In the genomic region with DNA sequence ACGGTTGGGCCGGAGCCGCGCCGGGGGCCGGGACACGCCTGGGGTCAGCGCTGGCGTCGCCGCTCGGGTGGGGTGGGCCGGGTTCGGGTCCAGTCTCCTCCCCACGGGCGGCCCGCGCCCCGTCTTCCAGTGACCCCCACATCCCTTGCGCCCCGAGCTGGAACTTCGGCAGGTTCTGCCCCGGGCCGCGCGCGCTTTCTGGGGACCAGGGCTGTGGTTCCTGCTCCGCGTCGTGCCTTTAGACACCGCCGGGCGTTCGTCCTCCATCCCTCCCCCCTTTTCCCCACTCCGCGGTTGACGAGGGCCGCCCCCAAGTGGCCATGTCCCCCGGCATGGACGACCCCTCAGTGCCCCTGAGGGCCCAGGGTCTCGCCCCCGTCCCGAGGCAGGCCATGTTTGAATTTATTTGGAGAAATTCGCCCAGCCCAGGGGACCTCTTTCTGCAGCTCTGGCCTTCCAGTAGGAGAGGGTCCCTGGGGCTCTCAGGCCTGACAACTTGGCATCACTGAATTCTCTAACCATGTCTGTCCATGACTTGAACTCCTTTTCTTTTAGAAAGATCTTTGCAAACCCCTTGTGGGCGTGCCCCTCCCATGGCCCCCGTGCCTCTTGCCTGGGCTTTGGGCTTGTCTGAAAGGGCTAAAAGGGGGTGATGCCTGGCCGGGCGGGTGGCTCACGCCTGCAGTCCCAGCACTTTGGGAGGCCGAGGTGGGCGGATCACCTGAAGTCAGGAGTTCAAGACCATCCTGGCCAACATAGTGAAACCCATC, we compare ENCODE assay signal across 9 cellular contexts. TPM values are rescaled to one million over a fixed set of nuclear protein-coding genes. Genes with fewer than 3 reads are reported as not detected.
DNase-seq lines count a peak whose midpoint lies in the region; ATAC-seq, FAIRE-seq and TF ChIP-seq lines count a peak whose summit lies in the region.
"Had no signal": no experiment of that assay in that cellular context is flagged by ENCODE, and none has a peak within 500 bp of the region (broad histone marks: within the 10 kb centered on the region; RNA-seq: fewer than 3 reads in every experiment).

No MANE protein-coding gene starts in this region.

- peaks cover 10 to 20% (median 19%) of the 10 kb centered on the region in 3 donors for H3K4me1 Mint-ChIP-seq in IgD-negative memory B cell
- peaks cover 23 to 45% (median 37%) of the 10 kb centered on the region in 4 donors for H3K4me1 Mint-ChIP-seq in naive thymus-derived CD8-positive, alpha-beta T cell

- no peaks in the 10 kb centered on the region for H3K9me3 ChIP-seq in A549

- H3K27me3 Mint-ChIP-seq in IgD-negative memory B cell, result no peaks in the 10 kb centered on the region
- H3K27me3 Mint-ChIP-seq in naive thymus-derived CD8-positive, alpha-beta T cell, result peaks cover 0 to 2% (median 0%) of the 10 kb centered on the region in 5 donors

- no peak overlapping the region for H3K4me3 ChIP-seq in A549
- peak overlapping the region; percentile 27 for H3K4me3 ChIP-seq in epithelial cell of esophagus (ENCODE audit: low read length)

- H3K4me1 ChIP-seq in A549, result peaks cover 30% of the 10 kb centered on the region

- H3K36me3 Mint-ChIP-seq in IgD-negative memory B cell, result no peaks in the 10 kb centered on the region
- peaks cover 0 to 14% (median 0%) of the 10 kb centered on the region in 3 donors for H3K36me3 Mint-ChIP-seq in naive thymus-derived CD8-positive, alpha-beta T cell

- ATAC-seq in A549 (no peak), GM19452 (IDR thresholded peaks at IDR 0.05; ENCODE audit: unreplicated experiment) (no peak), GM18873 (IDR thresholded peaks at IDR 0.05; ENCODE audit: low FRiP score, unreplicated experiment) (no peak)
- ATAC-seq in naive thymus-derived CD8-positive, alpha-beta T cell, result no peak

- no peak for TF ChIP-seq RAD21 in A549 (conservative IDR thresholded peaks at IDR 0.05 in 1 of 2, IDR thresholded peaks at IDR 0.05 in 1 of 2)

- CTCF ChIA-PET in A549 (lab: Yijun Ruan, JAX), result interaction anchor here (1.4 to 3.6 kb wide), 4 partner anchors 15 to 55 kb away, joined by 3 to 12 read pairs (median 6); no protein-coding TSS in a partner anchor

- H3K9me3 Mint-ChIP-seq in IgD-negative memory B cell, result no peaks in the 10 kb centered on the region
- no peaks in the 10 kb centered on the region for H3K9me3 Mint-ChIP-seq in naive thymus-derived CD8-positive, alpha-beta T cell

- peak overlapping the region; percentile 30 to 94 (median 71) for H3K4me3 Mint-ChIP-seq in IgD-negative memory B cell
- H3K4me3 Mint-ChIP-seq in naive thymus-derived CD8-positive, alpha-beta T cell, result peak overlapping the region; percentile 30 to 95 (median 84)

- WGBS in A549 (ENCODE audit: missing lambda C conversion rate), result 91% methylated on average over 22 of the region's 51 CpGs

- POLR2A ChIA-PET in A549 (lab: Yijun Ruan, JAX), result no interaction called here
- POLR2A ChIA-PET in naive thymus-derived CD8-positive, alpha-beta T cell (lab: Charles Lee), result interaction anchor here (0.7 to 6.8 kb wide), 7 partner anchors 8 to 194 kb away, joined by 3 to 154 read pairs (median 5); partner anchors contain the start of genes HNRNPH1 and MGAT4B

- no peak for TF ChIP-seq POLR2A in A549 (IDR thresholded peaks at IDR 0.05; ENCODE audit: low read length)

- H3K27ac ChIP-seq in A549, result peak overlapping the region; percentile 95 to 98; a peak in 4 of 6 replicates

- DNase-seq in A549 (ENCODE audit: low read depth in 1 of 2, low spot score in 1 of 2) (no peak), epithelial cell of esophagus (ENCODE audit: low read depth) (no peak), OCI-M2 (lab: John Stamatoyannopoulos, UW; ENCODE audit: unreplicated experiment) (no peak), superior temporal gyrus (ENCODE audit: extremely low spot score) (no peak)
- DNase-seq in naive thymus-derived CD8-positive, alpha-beta T cell, result no peak
- DNase-seq: DND-41 had no signal

- no peak for TF ChIP-seq CTCF in A549 (IDR thresholded peaks at IDR 0.05)
- TF ChIP-seq CTCF in epithelial cell of esophagus (IDR thresholded peaks at IDR 0.05; ENCODE audit: insufficient read depth, low read depth, low read length, missing control alignments), result no peak

- peak overlapping the region; percentile 96; the same call in 1 of the 3 replicates for H3K4me2 ChIP-seq in A549

- no peak for FAIRE-seq in A549 (lab: Jason Lieb, UNC)

- peak overlapping the region; percentile 97 to 100 (median 100) for H3K27ac Mint-ChIP-seq in IgD-negative memory B cell
- H3K27ac Mint-ChIP-seq in naive thymus-derived CD8-positive, alpha-beta T cell, result peak overlapping the region in 6 of 10 donors; percentile 22 to 92 (median 82)

- no peak for TF ChIP-seq EP300 in A549 (IDR thresholded peaks at IDR 0.05)

TF ChIP-seq in A549, 52 proteins besides CTCF, POLR2A, EP300 and RAD21 (continues in another document):
- TF ChIP-seq MAZ (IDR thresholded peaks at IDR 0.05; ENCODE audit: borderline replicate concordance, low read depth, low read length) (no peak), CBX8 (IDR thresholded peaks at IDR 0.05) (no peak), HEYL (CRISPR knock-in tag; IDR thresholded peaks at IDR 0.05) (no peak), SMC3 (IDR thresholded peaks at IDR 0.05) (no peak), TP53 (CRISPR knock-in tag; IDR thresholded peaks at IDR 0.05) (no peak), SREBF2 (IDR thresholded peaks at IDR 0.05) (no peak), ZSCAN20 (CRISPR knock-in tag; IDR thresholded peaks at IDR 0.05) (no peak), POLR2AphosphoS2 (conservative IDR thresholded peaks at IDR 0.05; ENCODE audit: low read length) (no peak), JUN (IDR thresholded peaks at IDR 0.05) (no peak), HOXA7 (CRISPR knock-in tag; IDR thresholded peaks at IDR 0.05) (no peak)
- TF ChIP-seq, protein P1, sequence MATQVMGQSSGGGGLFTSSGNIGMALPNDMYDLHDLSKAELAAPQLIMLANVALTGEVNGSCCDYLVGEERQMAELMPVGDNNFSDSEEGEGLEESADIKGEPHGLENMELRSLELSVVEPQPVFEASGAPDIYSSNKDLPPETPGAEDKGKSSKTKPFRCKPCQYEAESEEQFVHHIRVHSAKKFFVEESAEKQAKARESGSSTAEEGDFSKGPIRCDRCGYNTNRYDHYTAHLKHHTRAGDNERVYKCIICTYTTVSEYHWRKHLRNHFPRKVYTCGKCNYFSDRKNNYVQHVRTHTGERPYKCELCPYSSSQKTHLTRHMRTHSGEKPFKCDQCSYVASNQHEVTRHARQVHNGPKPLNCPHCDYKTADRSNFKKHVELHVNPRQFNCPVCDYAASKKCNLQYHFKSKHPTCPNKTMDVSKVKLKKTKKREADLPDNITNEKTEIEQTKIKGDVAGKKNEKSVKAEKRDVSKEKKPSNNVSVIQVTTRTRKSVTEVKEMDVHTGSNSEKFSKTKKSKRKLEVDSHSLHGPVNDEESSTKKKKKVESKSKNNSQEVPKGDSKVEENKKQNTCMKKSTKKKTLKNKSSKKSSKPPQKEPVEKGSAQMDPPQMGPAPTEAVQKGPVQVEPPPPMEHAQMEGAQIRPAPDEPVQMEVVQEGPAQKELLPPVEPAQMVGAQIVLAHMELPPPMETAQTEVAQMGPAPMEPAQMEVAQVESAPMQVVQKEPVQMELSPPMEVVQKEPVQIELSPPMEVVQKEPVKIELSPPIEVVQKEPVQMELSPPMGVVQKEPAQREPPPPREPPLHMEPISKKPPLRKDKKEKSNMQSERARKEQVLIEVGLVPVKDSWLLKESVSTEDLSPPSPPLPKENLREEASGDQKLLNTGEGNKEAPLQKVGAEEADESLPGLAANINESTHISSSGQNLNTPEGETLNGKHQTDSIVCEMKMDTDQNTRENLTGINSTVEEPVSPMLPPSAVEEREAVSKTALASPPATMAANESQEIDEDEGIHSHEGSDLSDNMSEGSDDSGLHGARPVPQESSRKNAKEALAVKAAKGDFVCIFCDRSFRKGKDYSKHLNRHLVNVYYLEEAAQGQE (IDR thresholded peaks at IDR 0.05), result no peak

RNA-seq across cellular contexts. Expression of gene SQSTM1, which starts 3.4 kb away (rescaled TPM):
- polyA plus RNA-seq in A549 (2011; rRNA removed) (362 and 415 TPM in 2 replicates), A549 (2017; fragmentation: RNase III; extraction: RNeasy Plus Mini Kit Qiagen cat#74134 plus additional on column Dnase treatment) (529 to 625 TPM (median 606 TPM) in 3 replicates), IgD-negative memory B cell (225 TPM)
- 377 and 435 TPM in 2 replicates for polyA plus RNA-seq in A549 (2012; cell fraction: cytosol; rRNA removed)
- polyA plus RNA-seq in A549 (2012; cell fraction: nucleus; rRNA removed), result 848 and 893 TPM in 2 replicates
- polyA minus RNA-seq in A549 (2011; rRNA and poly(A)+ RNA removed), result 233 and 259 TPM in 2 replicates
- total RNA-seq in naive thymus-derived CD8-positive, alpha-beta T cell, result 100 to 1,000 TPM; 357 to 370 TPM
- 100 to 1,000 TPM; 144 to 157 (median 150) TPM for polyA plus RNA-seq in naive thymus-derived CD8-positive, alpha-beta T cell

RNA-seq across cellular contexts. Expression of gene MGAT4B, which starts 10.6 kb away (rescaled TPM):
- 57.4 and 110 TPM in 2 replicates for polyA plus RNA-seq in A549 (2011; rRNA removed)
- 145 and 194 TPM in 2 replicates for polyA plus RNA-seq in A549 (2012; cell fraction: cytosol; rRNA removed)
- 436 and 532 TPM in 2 replicates for polyA plus RNA-seq in A549 (2012; cell fraction: nucleus; rRNA removed)
- 153 to 166 TPM (median 153 TPM) in 3 replicates for polyA plus RNA-seq in A549 (2017; fragmentation: RNase III; extraction: RNeasy Plus Mini Kit Qiagen cat#74134 plus additional on column Dnase treatment)
- 132 and 144 TPM in 2 replicates for polyA minus RNA-seq in A549 (2011; rRNA and poly(A)+ RNA removed)
- 12.0 TPM for polyA plus RNA-seq in IgD-negative memory B cell
- total RNA-seq in naive thymus-derived CD8-positive, alpha-beta T cell, result 100 to 1,000 TPM; 170 to 175 TPM
- 10 to 100 TPM in 2 of 3 donors, 1 to 10 TPM in 1; 7.8 to 20.9 (median 13.5) TPM for polyA plus RNA-seq in naive thymus-derived CD8-positive, alpha-beta T cell

RNA-seq across cellular contexts. Expression of gene LTC4S, which starts 23.5 kb away (rescaled TPM):
- polyA plus RNA-seq in A549 (2011; rRNA removed) (not detected in 2 replicates), A549 (2017; fragmentation: RNase III; extraction: RNeasy Plus Mini Kit Qiagen cat#74134 plus additional on column Dnase treatment) (0.26 TPM in 1 of 3 replicates, not detected in the others), IgD-negative memory B cell (0.80 TPM)
- polyA plus RNA-seq in A549 (2012; cell fraction: cytosol; rRNA removed), result 0.08 and 0.19 TPM in 2 replicates
- 0.67 and 1.3 TPM in 2 replicates for polyA plus RNA-seq in A549 (2012; cell fraction: nucleus; rRNA removed)
- polyA minus RNA-seq in A549 (2011; rRNA and poly(A)+ RNA removed), result not detected in 2 replicates
- 1 to 10 TPM; 5.5 to 6.1 TPM for total RNA-seq in naive thymus-derived CD8-positive, alpha-beta T cell
- polyA plus RNA-seq in naive thymus-derived CD8-positive, alpha-beta T cell, result 1 to 10 TPM; 1.5 to 2.9 (median 2.0) TPM

RNA-seq across cellular contexts. Expression of gene MRNIP, which starts 41.4 kb away (rescaled TPM):
- polyA plus RNA-seq in A549 (2011; rRNA removed), result 21.4 and 26.1 TPM in 2 replicates
- 19.4 and 20.7 TPM in 2 replicates for polyA plus RNA-seq in A549 (2012; cell fraction: cytosol; rRNA removed)
- polyA plus RNA-seq in A549 (2012; cell fraction: nucleus; rRNA removed), result 155 and 197 TPM in 2 replicates
- polyA plus RNA-seq in A549 (2017; fragmentation: RNase III; extraction: RNeasy Plus Mini Kit Qiagen cat#74134 plus additional on column Dnase treatment), result 29.7 to 35.9 TPM (median 30.5 TPM) in 3 replicates
- 12.2 and 13.2 TPM in 2 replicates for polyA minus RNA-seq in A549 (2011; rRNA and poly(A)+ RNA removed)
- 26.2 TPM for polyA plus RNA-seq in IgD-negative memory B cell
- total RNA-seq in naive thymus-derived CD8-positive, alpha-beta T cell, result 100 to 1,000 TPM; 119 to 122 TPM
- polyA plus RNA-seq in naive thymus-derived CD8-positive, alpha-beta T cell, result 10 to 100 TPM; 13.6 to 18.5 (median 15.5) TPM
